ENCODE assay signal across 32 cellular contexts in the genomic region with DNA sequence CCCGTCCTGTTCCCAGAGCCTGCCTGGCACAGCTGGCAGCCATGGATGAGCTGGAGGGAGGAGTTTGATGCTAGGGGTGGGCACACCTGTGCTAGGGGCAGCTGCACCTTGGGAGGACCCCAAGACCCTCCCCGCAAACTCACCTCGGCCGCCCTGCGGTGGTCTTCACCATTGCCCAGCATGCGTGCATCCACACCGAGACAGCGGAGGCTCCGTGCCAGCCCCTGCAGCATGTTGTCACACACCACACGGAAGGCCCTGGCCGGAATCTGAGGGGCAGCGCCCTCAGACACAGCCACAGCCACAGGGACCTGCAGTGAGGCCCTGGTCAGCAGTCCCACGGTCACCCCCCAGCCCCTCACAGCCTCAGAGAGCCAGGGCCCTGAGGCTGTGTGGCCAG. TPM values are rescaled to one million over a fixed set of nuclear protein-coding genes. Genes with fewer than 3 reads are reported as not detected.
"Had no signal": no experiment of that assay in that cellular context is flagged by ENCODE, and none has a peak within 500 bp of the region (broad histone marks: within the 10 kb centered on the region; RNA-seq: fewer than 3 reads in every experiment).

No MANE protein-coding gene starts in this region.

- H3K9me3 Mint-ChIP-seq: activated naive CD4-positive, alpha-beta T cell treated with anti-CD3 and anti-CD28 coated beads for 36 hours; activated naive CD4-positive, alpha-beta T cell treated with anti-CD3 and anti-CD28 coated beads, Interleukin-2, amount 50 U/mL, for 24 hours; activated naive CD8-positive, alpha-beta T cell treated with anti-CD3 and anti-CD28 coated beads for 36 hours; activated naive CD8-positive, alpha-beta T cell treated with anti-CD3 and anti-CD28 coated beads, Interleukin-2, amount 50 U/mL, for 24 hours; activated T-helper 1 cell treated with anti-CD3 and anti-CD28 coated beads, Interleukin-12 subunit alpha, Interleukin-12 subunit beta, Interleukin-2, Interleukin-4 antibody, amounts not matched to agents 30 ng/mL and 10 ng/mL and 1 ng/mL, durations not matched to agents 14 hours and 24 hours and 36 hours; activated T-helper 2 cell treated with anti-CD3 and anti-CD28 coated beads, Interferon-gamma antibody, Interleukin-2, Interleukin-4, amounts not matched to agents 10 μg/mL and 5 μg/mL and 100 μg/mL, durations not matched to agents 14 hours and 24 hours and 36 hours had no signal

- H3K27ac Mint-ChIP-seq: activated CD4-positive, alpha-beta memory T cell treated with anti-CD3 and anti-CD28 coated beads, Interleukin-2, amount 10 ng/mL, durations not matched to agents 7 days and 5 days; activated CD4-positive, alpha-beta T cell treated with anti-CD3 and anti-CD28 coated beads, Interleukin-2, amount 10 ng/mL, durations not matched to agents 7 days and 5 days; activated naive CD4-positive, alpha-beta T cell treated with anti-CD3 and anti-CD28 coated beads for 36 hours; activated naive CD4-positive, alpha-beta T cell treated with anti-CD3 and anti-CD28 coated beads, Interleukin-2, amount 50 U/mL, for 24 hours; activated naive CD8-positive, alpha-beta T cell treated with anti-CD3 and anti-CD28 coated beads for 36 hours; activated naive CD8-positive, alpha-beta T cell treated with anti-CD3 and anti-CD28 coated beads, Interleukin-2, amount 50 U/mL, for 24 hours; activated T-helper 1 cell treated with anti-CD3 and anti-CD28 coated beads, Interleukin-12 subunit alpha, Interleukin-12 subunit beta, Interleukin-2, Interleukin-4 antibody, amounts not matched to agents 30 ng/mL and 10 ng/mL and 1 ng/mL, durations not matched to agents 14 hours and 24 hours and 36 hours; activated T-helper 2 cell treated with anti-CD3 and anti-CD28 coated beads, Interferon-gamma antibody, Interleukin-2, Interleukin-4, amounts not matched to agents 10 μg/mL and 5 μg/mL and 100 μg/mL, durations not matched to agents 14 hours and 24 hours and 36 hours; WTC11 had no signal

- ATAC-seq: activated naive CD8-positive, alpha-beta T cell treated with anti-CD3 and anti-CD28 coated beads, Interleukin-2, amount 50 U/mL, for 24 hours; body of pancreas; gastroesophageal sphincter; WTC11 had no signal

- H3K4me3 ChIP-seq: adrenal gland, body of pancreas, colonic mucosa, esophagus squamous epithelium, gastroesophageal sphincter had no signal

- H3K4me1 ChIP-seq: adrenal gland, body of pancreas, colonic mucosa, gastroesophageal sphincter had no signal

- H3K27me3 Mint-ChIP-seq: activated CD4-positive, alpha-beta memory T cell treated with anti-CD3 and anti-CD28 coated beads, Interleukin-2, amount 10 ng/mL, durations not matched to agents 7 days and 5 days; activated CD4-positive, alpha-beta T cell treated with anti-CD3 and anti-CD28 coated beads, Interleukin-2, amount 10 ng/mL, durations not matched to agents 7 days and 5 days; activated naive CD4-positive, alpha-beta T cell treated with anti-CD3 and anti-CD28 coated beads, Interleukin-2, amount 50 U/mL, for 24 hours; activated naive CD8-positive, alpha-beta T cell treated with anti-CD3 and anti-CD28 coated beads for 36 hours; activated naive CD8-positive, alpha-beta T cell treated with anti-CD3 and anti-CD28 coated beads, Interleukin-2, amount 50 U/mL, for 24 hours had no signal

- DNase-seq: activated CD4-positive, alpha-beta memory T cell treated with anti-CD3 and anti-CD28 coated beads, Interleukin-2, amount 10 ng/mL, durations not matched to agents 7 days and 5 days; activated CD4-positive, alpha-beta T cell treated with anti-CD3 and anti-CD28 coated beads for 1 hour; activated CD4-positive, alpha-beta T cell treated with anti-CD3 and anti-CD28 coated beads for 4 hours; activated CD4-positive, alpha-beta T cell treated with anti-CD3 and anti-CD28 coated beads, Interleukin-2, amount 10 ng/mL, durations not matched to agents 7 days and 5 days; activated CD4-positive, alpha-beta T cell treated with anti-CD3 and anti-CD28 coated beads, Interleukin-2, amount 50 U/mL, for 4 hours; activated effector memory CD4-positive, alpha-beta T cell treated with anti-CD3 and anti-CD28 coated beads, Interleukin-2, amount 50 U/mL, for 16 hours; activated naive CD4-positive, alpha-beta T cell treated with anti-CD3 and anti-CD28 coated beads for 36 hours; activated naive CD8-positive, alpha-beta T cell treated with anti-CD3 and anti-CD28 coated beads for 36 hours; activated naive CD8-positive, alpha-beta T cell treated with anti-CD3 and anti-CD28 coated beads, Interleukin-2, amount 50 U/mL, for 24 hours; activated T-cell treated with anti-CD3 and anti-CD28 coated beads, Interleukin-2, amount 50 U/mL, for 1 hour; activated T-cell treated with anti-CD3 and anti-CD28 coated beads, Interleukin-2, amount 50 U/mL, for 48 hours; amygdala; aorta; body of pancreas; central memory CD4-positive, alpha-beta T cell; cerebellar nuclear complex; effector CD8-positive, alpha-beta T cell; esophagus squamous epithelium; foreskin melanocyte; T-helper 2 cell had no signal

- H3K9me3 ChIP-seq: adrenal gland, body of pancreas, colonic mucosa had no signal

- H3K27me3 ChIP-seq: adrenal gland, body of pancreas, colonic mucosa, esophagus squamous epithelium, gastroesophageal sphincter had no signal

- H3K27ac ChIP-seq: adrenal gland, body of pancreas, colonic mucosa, epithelial cell of prostate, esophagus squamous epithelium, gastroesophageal sphincter, VCaP had no signal

- H3K4me1 Mint-ChIP-seq: activated CD4-positive, alpha-beta memory T cell treated with anti-CD3 and anti-CD28 coated beads, Interleukin-2, amount 10 ng/mL, durations not matched to agents 7 days and 5 days; activated CD4-positive, alpha-beta T cell treated with anti-CD3 and anti-CD28 coated beads, Interleukin-2, amount 10 ng/mL, durations not matched to agents 7 days and 5 days; activated naive CD4-positive, alpha-beta T cell treated with anti-CD3 and anti-CD28 coated beads, Interleukin-2, amount 50 U/mL, for 24 hours; activated naive CD8-positive, alpha-beta T cell treated with anti-CD3 and anti-CD28 coated beads for 36 hours; activated naive CD8-positive, alpha-beta T cell treated with anti-CD3 and anti-CD28 coated beads, Interleukin-2, amount 50 U/mL, for 24 hours; WTC11 had no signal

- H3K36me3 ChIP-seq: adrenal gland, colonic mucosa had no signal

- H3K4me3 Mint-ChIP-seq: activated CD4-positive, alpha-beta memory T cell treated with anti-CD3 and anti-CD28 coated beads, Interleukin-2, amount 10 ng/mL, durations not matched to agents 7 days and 5 days; activated CD4-positive, alpha-beta T cell treated with anti-CD3 and anti-CD28 coated beads, Interleukin-2, amount 10 ng/mL, durations not matched to agents 7 days and 5 days; activated naive CD4-positive, alpha-beta T cell treated with anti-CD3 and anti-CD28 coated beads for 36 hours; activated naive CD4-positive, alpha-beta T cell treated with anti-CD3 and anti-CD28 coated beads, Interleukin-2, amount 50 U/mL, for 24 hours; activated naive CD8-positive, alpha-beta T cell treated with anti-CD3 and anti-CD28 coated beads for 36 hours; activated naive CD8-positive, alpha-beta T cell treated with anti-CD3 and anti-CD28 coated beads, Interleukin-2, amount 50 U/mL, for 24 hours; activated T-helper 1 cell treated with anti-CD3 and anti-CD28 coated beads, Interleukin-12 subunit alpha, Interleukin-12 subunit beta, Interleukin-2, Interleukin-4 antibody, amounts not matched to agents 30 ng/mL and 10 ng/mL and 1 ng/mL, durations not matched to agents 14 hours and 24 hours and 36 hours; WTC11 had no signal

- FAIRE-seq: endometrium, endothelial cell of umbilical vein had no signal

RNA-seq across cellular contexts. Expression of gene NRARP, which starts 45.9 kb away (rescaled TPM):
- total RNA-seq: fibroblast of lung had no signal
